In genomic region chr12:4829161-4829792, GRCh38 we compare ENCODE assay signal across 10 cellular contexts.
DNase-seq lines count a peak whose midpoint lies in the region; ATAC-seq and TF ChIP-seq lines count a peak whose summit lies in the region.
"Had no signal": no experiment of that assay in that cellular context is flagged by ENCODE, and none has a peak within 500 bp of the region (broad histone marks: within the 10 kb centered on the region; RNA-seq: fewer than 3 reads in every experiment).

No MANE protein-coding gene starts in this region.

- peak overlapping the region; percentile 75 for H3K9ac ChIP-seq in SU-DHL-6 (ENCODE audit: low read length)

- no peaks in the 10 kb centered on the region for H3K9me2 ChIP-seq in SU-DHL-6 (replicated peaks; ENCODE audit: insufficient read depth, low read length)

- H3K4me3 ChIP-seq in CD4-positive, alpha-beta memory T cell (ENCODE audit: low read length in 2 of 2), result peak overlapping the region in 1 of 2 donors; percentile 33
- H3K4me3 ChIP-seq in SU-DHL-6 (ENCODE audit: insufficient read depth, low read length, poor library complexity, severe bottlenecking) (peak overlapping the region; percentile 59), MG63 (no peak overlapping the region)

- DNase-seq in CD4-positive, alpha-beta memory T cell, result peak; percentile 48 to 70 (median 58)
- no peak for DNase-seq in MG63
- no peak for DNase-seq in activated effector memory CD4-positive, alpha-beta T cell treated with anti-CD3 and anti-CD28 coated beads, Interleukin-2, amount 50 U/mL, for 16 hours
- no peak for DNase-seq in COR-L47 (lab: John Stamatoyannopoulos, UW)
- no peak for DNase-seq in NCI-H2107 treated with DMSO at 0.1 percent for 48 hours (lab: John Stamatoyannopoulos, UW; ENCODE audit: unreplicated experiment)
- DNase-seq: KBM-7 had no signal

- H3K27me3 Mint-ChIP-seq in CD4-positive, alpha-beta memory T cell, result no peaks in the 10 kb centered on the region

- peaks cover 43 to 80% (median 61%) of the 10 kb centered on the region in 4 donors for H3K4me1 Mint-ChIP-seq in CD4-positive, alpha-beta memory T cell

- peaks cover 67% of the 10 kb centered on the region for H3K4me1 ChIP-seq in CD4-positive, alpha-beta memory T cell (ENCODE audit: insufficient read depth, low read length)

- H3K79me2 ChIP-seq in SU-DHL-6 (ENCODE audit: insufficient read depth, low read length), result no peaks in the 10 kb centered on the region; the same call in 1 of the 2 replicates

- H3K9me3 ChIP-seq in CD4-positive, alpha-beta memory T cell (ENCODE audit: control insufficient read depth in 1 of 2, low read length in 2 of 2), result no peaks in the 10 kb centered on the region
- H3K9me3 ChIP-seq in SU-DHL-6 (ENCODE audit: insufficient read depth, low read length) (peaks cover 8% of the 10 kb centered on the region; the same call in 1 of the 2 replicates), MG63 (no peaks in the 10 kb centered on the region)

- no peaks in the 10 kb centered on the region for H3K36me3 Mint-ChIP-seq in CD4-positive, alpha-beta memory T cell

- CTCF ChIA-PET in CD4-positive, alpha-beta memory T cell (lab: Charles Lee; ENCODE audit: partially characterized antibody), result interaction anchor here (1.0 to 1.2 kb wide), 2 partner anchors 26 to 27 kb away, joined by 3 to 6 read pairs; no protein-coding TSS in a partner anchor

- H2AFZ ChIP-seq in SU-DHL-6 (ENCODE audit: low read depth, low read length, severe bottlenecking), result no peak overlapping the region

- H3K27ac ChIP-seq in CD4-positive, alpha-beta memory T cell (ENCODE audit: low read depth, low read length), result no peak overlapping the region
- peak overlapping the region; percentile 89 for H3K27ac ChIP-seq in SU-DHL-6 (ENCODE audit: low read depth, low read length)

- H3F3A ChIP-seq in SU-DHL-6 (ENCODE audit: insufficient read depth), result peaks cover 13% of the 10 kb centered on the region

- H3K36me3 ChIP-seq in CD4-positive, alpha-beta memory T cell (ENCODE audit: insufficient read depth, low read length), result no peaks in the 10 kb centered on the region
- H3K36me3 ChIP-seq in SU-DHL-6 (ENCODE audit: low read length) (no peaks in the 10 kb centered on the region), MG63 (no peaks in the 10 kb centered on the region)

- H4K20me1 ChIP-seq in SU-DHL-6 (ENCODE audit: low read depth, low read length), result no peaks in the 10 kb centered on the region

- POLR2A ChIA-PET in CD4-positive, alpha-beta memory T cell (lab: Charles Lee; ENCODE audit: partially characterized antibody), result interaction anchor here (1.7 kb wide), 1 partner anchor 21 kb away, joined by 4 read pairs; no protein-coding TSS in a partner anchor

- H3K27ac Mint-ChIP-seq in CD4-positive, alpha-beta memory T cell, result peak overlapping the region; percentile 58 to 96 (median 81)

- intact Hi-C loops in CD4-positive, alpha-beta memory T cell (cut with micrococcal nuclease), result no loop called here

- peak overlapping the region; percentile 89 for H3K4me2 ChIP-seq in SU-DHL-6 (ENCODE audit: low read depth, low read length, poor library complexity, severe bottlenecking)

- H3K4me3 Mint-ChIP-seq in CD4-positive, alpha-beta memory T cell, result peak overlapping the region; percentile 65 to 82 (median 74)
- H3K4me3 Mint-ChIP-seq: neural crest cell had no signal

- H3K9me3 Mint-ChIP-seq in CD4-positive, alpha-beta memory T cell, result peaks cover 0 to 3% (median 0%) of the 10 kb centered on the region in 8 donors
- H3K9me3 Mint-ChIP-seq: neural crest cell had no signal

- no peaks in the 10 kb centered on the region for H3K27me3 ChIP-seq in CD4-positive, alpha-beta memory T cell (ENCODE audit: insufficient read depth, low read length)
- H3K27me3 ChIP-seq in SU-DHL-6 (ENCODE audit: low read length) (no peaks in the 10 kb centered on the region), MG63 (no peaks in the 10 kb centered on the region; the same call in 1 of the 2 replicates)

- peak; percentile 89 for ATAC-seq in GM19043 (IDR thresholded peaks at IDR 0.05; ENCODE audit: low read depth, unreplicated experiment)
- ATAC-seq in HG02981 (IDR thresholded peaks at IDR 0.05; ENCODE audit: unreplicated experiment), result peak; percentile 90

- no peak for TF ChIP-seq CTCF in SU-DHL-6 (IDR thresholded peaks at IDR 0.05; ENCODE audit: insufficient read depth, low read length, poor library complexity, severe bottlenecking)

Comparison
In these comparisons a context has a peak if more than half of its experiments do, and no peak if none do; other contexts are left out.
1. DNase-seq: peak in CD4-positive, alpha-beta memory T cell (5 of 5); none in MG63 (single experiment), activated effector memory CD4-positive, alpha-beta T cell treated with anti-CD3 and anti-CD28 coated beads, Interleukin-2, amount 50 U/mL, for 16 hours (single experiment), COR-L47 (single experiment) and NCI-H2107 treated with DMSO at 0.1 percent for 48 hours (single experiment).